In the genomic region with DNA sequence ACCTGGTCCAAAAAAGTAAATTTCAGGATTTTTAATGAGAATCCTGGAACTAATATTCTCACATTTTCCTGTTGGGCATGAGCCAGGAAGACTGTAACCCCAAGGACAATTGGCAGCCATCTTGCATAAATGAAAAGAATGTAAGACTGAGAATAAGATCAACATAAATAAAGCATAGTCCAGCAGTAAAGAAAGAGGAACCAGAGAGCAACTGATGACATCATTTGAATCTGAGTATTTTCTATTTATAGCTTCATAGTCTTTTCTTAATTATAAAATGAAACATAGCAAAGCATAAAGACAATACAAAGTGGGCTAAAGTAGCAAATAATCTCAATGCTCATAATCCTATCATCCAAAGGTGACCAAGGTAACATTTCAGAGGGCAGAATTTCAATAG, we compare ENCODE assay signal across 24 cellular contexts.
"Had no signal": no experiment of that assay in that cellular context is flagged by ENCODE, and none has a peak within 500 bp of the region (broad histone marks: within the 10 kb centered on the region; RNA-seq: fewer than 3 reads in every experiment).

No MANE protein-coding gene starts in this region.

- H3K4me1 Mint-ChIP-seq: central memory CD8-positive, alpha-beta T cell; mesothelial cell of epicardium had no signal

- DNase-seq: activated CD4-positive, alpha-beta T cell treated with anti-CD3 and anti-CD28 coated beads for 1 hour; activated CD4-positive, alpha-beta T cell treated with anti-CD3 and anti-CD28 coated beads, Interleukin-2, amount 50 U/mL, for 1 hour; activated CD8-positive, alpha-beta T cell treated with anti-CD3 and anti-CD28 coated beads, Interleukin-2, amount 10 ng/mL, durations not matched to agents 7 days and 5 days; activated naive CD4-positive, alpha-beta T cell; activated T-cell treated with anti-CD3 and anti-CD28 coated beads, Interleukin-2, amount 50 U/mL, for 24 hours; adrenal gland; effector memory CD4-positive, alpha-beta T cell; foreskin melanocyte; hippocampal formation; kidney glomerular epithelial cell; left ventricle myocardium inferior; spleen; stimulated activated CD4-positive, alpha-beta T cell treated with anti-CD3 and anti-CD28 coated beads, Interleukin-4, amount 100 ng/mL, for 24 hours; tibial artery had no signal

- H3K9me3 ChIP-seq: adrenal gland, left ventricle myocardium inferior, prostate gland, tibial artery had no signal

- H3K27me3 ChIP-seq: adrenal gland, spleen, tibial artery had no signal

- H3K9me3 Mint-ChIP-seq: activated T-cell treated with anti-CD3 and anti-CD28 coated beads, Interleukin-2, amount 50 U/mL, for 24 hours; activated T-helper 17 cell treated with anti-CD3 and anti-CD28 coated beads, Interleukin-2, amount 50 U/mL, for 72 hours; central memory CD8-positive, alpha-beta T cell; mesothelial cell of epicardium; stimulated activated naive CD8-positive, alpha-beta T cell treated with anti-CD3 and anti-CD28 coated beads, Interleukin-15, Interleukin-2, amounts not matched to agents 100 ng/mL and 50 ng/mL, for 24 hours; T-helper 2 cell treated with Interferon-gamma antibody and Interleukin-4, amounts not matched to agents 5 μg/mL and 100 μg/mL, for 36 hours had no signal

- H3K4me3 ChIP-seq: adrenal gland, left ventricle myocardium inferior, prostate gland, spleen, tibial artery had no signal

- ATAC-seq: activated CD8-positive, alpha-beta T cell treated with anti-CD3 and anti-CD28 coated beads, Interleukin-2, amount 10 ng/mL, durations not matched to agents 7 days and 5 days; activated T-helper 17 cell treated with anti-CD3 and anti-CD28 coated beads, Interleukin-2, amount 50 U/mL, for 72 hours; natural killer cell treated with Interleukin-12 subunit alpha and Interleukin-12 subunit beta and Interleukin-15 and Interleukin-18, amount 100 ng/mL, for 72 hours had no signal

- H3K4me3 Mint-ChIP-seq: activated CD8-positive, alpha-beta T cell treated with anti-CD3 and anti-CD28 coated beads, Interleukin-2, amount 10 ng/mL, durations not matched to agents 7 days and 5 days; activated naive CD8-positive, alpha-beta T cell; activated T-cell treated with anti-CD3 and anti-CD28 coated beads, Interleukin-2, amount 50 U/mL, for 24 hours; activated T-helper 17 cell treated with anti-CD3 and anti-CD28 coated beads, Interleukin-2, amount 50 U/mL, for 72 hours; central memory CD8-positive, alpha-beta T cell; mesothelial cell of epicardium; natural killer cell treated with Interleukin-12 subunit alpha and Interleukin-12 subunit beta and Interleukin-15 and Interleukin-18, amount 100 ng/mL, for 72 hours; stimulated activated naive CD8-positive, alpha-beta T cell treated with anti-CD3 and anti-CD28 coated beads, Interleukin-15, Interleukin-2, amounts not matched to agents 100 ng/mL and 50 ng/mL, for 24 hours; T-helper 2 cell treated with Interferon-gamma antibody and Interleukin-4, amounts not matched to agents 5 μg/mL and 100 μg/mL, for 36 hours had no signal

- H3K4me1 ChIP-seq: prostate gland had no signal

- H3K27me3 Mint-ChIP-seq: activated naive CD8-positive, alpha-beta T cell had no signal

- H3K27ac Mint-ChIP-seq: activated CD8-positive, alpha-beta T cell treated with anti-CD3 and anti-CD28 coated beads, Interleukin-2, amount 10 ng/mL, durations not matched to agents 7 days and 5 days; activated naive CD8-positive, alpha-beta T cell; activated T-cell treated with anti-CD3 and anti-CD28 coated beads, Interleukin-2, amount 50 U/mL, for 24 hours; activated T-helper 17 cell treated with anti-CD3 and anti-CD28 coated beads, Interleukin-2, amount 50 U/mL, for 72 hours; mesothelial cell of epicardium; natural killer cell treated with Interleukin-12 subunit alpha and Interleukin-12 subunit beta and Interleukin-15 and Interleukin-18, amount 100 ng/mL, for 72 hours; stimulated activated naive CD8-positive, alpha-beta T cell treated with anti-CD3 and anti-CD28 coated beads, Interleukin-15, Interleukin-2, amounts not matched to agents 100 ng/mL and 50 ng/mL, for 24 hours; T-helper 2 cell treated with Interferon-gamma antibody and Interleukin-4, amounts not matched to agents 5 μg/mL and 100 μg/mL, for 36 hours had no signal

- H3K27ac ChIP-seq: adrenal gland, left ventricle myocardium inferior, prostate gland, spleen, tibial artery had no signal

- FAIRE-seq: astrocyte, colon had no signal

- H3K36me3 ChIP-seq: adrenal gland, left ventricle myocardium inferior, prostate gland, spleen, tibial artery had no signal
